Comparison of ENCODE assay signal across 8 cellular contexts in the genomic region with DNA sequence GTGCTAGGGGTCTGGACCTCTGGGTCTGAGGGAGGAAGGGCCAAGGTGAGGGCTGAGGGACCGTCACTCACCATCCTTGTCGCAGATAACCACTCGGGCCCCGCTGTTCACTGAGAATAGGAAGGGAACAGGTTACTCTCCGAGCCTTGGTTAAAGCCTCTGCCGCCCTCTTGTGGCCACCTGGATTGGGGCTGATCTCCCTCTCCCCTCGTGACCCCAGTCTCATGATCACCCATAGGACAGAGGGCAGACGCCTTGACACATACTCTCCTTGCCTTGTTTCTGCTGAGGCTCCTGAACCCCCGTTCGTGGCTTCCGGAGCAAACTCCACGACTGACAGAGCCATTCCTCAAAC. TPM values are rescaled to one million over a fixed set of nuclear protein-coding genes. Genes with fewer than 3 reads are reported as not detected.
DNase-seq lines count a peak whose midpoint lies in the region; ATAC-seq and TF ChIP-seq lines count a peak whose summit lies in the region.

No MANE protein-coding gene starts in this region.

- peak overlapping the region; percentile 78 to 88 for H3K4me3 Mint-ChIP-seq in H9

- H3K4me3 ChIP-seq in SU-DHL-6 (ENCODE audit: insufficient read depth, low read length, poor library complexity, severe bottlenecking) (peak overlapping the region; percentile 36), adipocyte (ENCODE audit: low read length) (peak overlapping the region; percentile 72), heart left ventricle (peak overlapping the region in 11 of 12 donors; percentile 2 to 57 (median 47)), transverse colon (peak overlapping the region; percentile 3 to 42 (median 20))

- peak overlapping the region; percentile 91 to 96 (median 94); a peak in 6 of 7 replicates for H3K27ac Mint-ChIP-seq in H9

- peaks cover 11 to 24% (median 15%) of the 10 kb centered on the region in 3 experiments for H3K36me3 Mint-ChIP-seq in H9 (ENCODE audit: insufficient read depth in 1 of 3, low read depth in 3 of 3)

- no peak overlapping the region for H3K56ac ChIP-seq in H9 (ENCODE audit: insufficient read length, low read depth, low read length)

- no peak overlapping the region for H3K4ac ChIP-seq in H9 (ENCODE audit: low read depth, low read length)

- H3K14ac ChIP-seq in H9 (ENCODE audit: insufficient read depth, low read length): no peak overlapping the region

- TF ChIP-seq CTCF in H9 (conservative IDR thresholded peaks at IDR 0.05) (peak; percentile 96), SU-DHL-6 (IDR thresholded peaks at IDR 0.05; ENCODE audit: insufficient read depth, low read length, poor library complexity, severe bottlenecking) (peak; percentile 77), heart left ventricle (IDR thresholded peaks at IDR 0.05) (peak; percentile 76 to 94 (median 88)), transverse colon (IDR thresholded peaks at IDR 0.05) (peak; percentile 82 to 97 (median 89))

- no peaks in the 10 kb centered on the region for H3K79me2 ChIP-seq in H9 (ENCODE audit: insufficient read depth, low read length)
- no peaks in the 10 kb centered on the region for H3K79me2 ChIP-seq in SU-DHL-6 (ENCODE audit: insufficient read depth, low read length)

- no peak overlapping the region for H2BK20ac ChIP-seq in H9 (ENCODE audit: low read depth, low read length, poor library complexity, severe bottlenecking)

- H2BK15ac ChIP-seq in H9 (ENCODE audit: low read depth, low read length): no peak overlapping the region

- no peak overlapping the region for H2BK12ac ChIP-seq in H9 (ENCODE audit: insufficient read length, low read depth, low read length)

- H4K20me1 ChIP-seq in H9 (ENCODE audit: control insufficient read depth, insufficient read depth, insufficient read length) (no peaks in the 10 kb centered on the region), SU-DHL-6 (ENCODE audit: low read depth, low read length) (no peaks in the 10 kb centered on the region)

- H4K5ac ChIP-seq in H9 (ENCODE audit: insufficient read length, low read depth, low read length): no peak overlapping the region

- no peak overlapping the region for H2AK5ac ChIP-seq in H9 (ENCODE audit: insufficient read length, low read length)

- no peaks in the 10 kb centered on the region for H3K9me2 ChIP-seq in SU-DHL-6 (replicated peaks; ENCODE audit: insufficient read depth, low read length)

- 0 out of 2 replicates have a peak, but pooled peaks cover 6% of the 10 kb centered on the region for H3F3A ChIP-seq in SU-DHL-6 (ENCODE audit: insufficient read depth)

- H3K27ac ChIP-seq in H9 (ENCODE audit: insufficient read length, low read depth, low read length): peak overlapping the region; percentile 41
- peak overlapping the region; percentile 40 for H3K27ac ChIP-seq in SU-DHL-6 (ENCODE audit: low read depth, low read length)
- H3K27ac ChIP-seq in heart left ventricle: peak overlapping the region in 7 of 12 donors; percentile 52 to 86 (median 69)
- peak overlapping the region; percentile 64 to 70 (median 68) for H3K27ac ChIP-seq in transverse colon

- peaks cover 8% of the 10 kb centered on the region for H3K23me2 ChIP-seq in H9 (ENCODE audit: insufficient read length, low read depth, low read length, poor library complexity, severe bottlenecking)

- intact Hi-C loops in heart left ventricle (cut with DNase I): loop anchor here in 9 of 10 donors (1.0 to 10.0 kb wide), 6 partner anchors 40 to 191 kb away; partner anchors contain the start of genes CA11 (in 6 of the 9) and NTN5 (in 4 of the 9)
- intact Hi-C loops in posterior cingulate gyrus (cut with DNase I): loop anchor here (1.0 kb wide), 1 partner anchor 40 kb away; no protein-coding TSS in a partner anchor
- intact Hi-C loops in transverse colon (cut with DNase I; ENCODE audit: low total_unique reads): loop anchor here (2.0 kb wide), 1 partner anchor 41 kb away; no protein-coding TSS in a partner anchor

- H3K4me2 ChIP-seq in H9 (ENCODE audit: insufficient read depth, insufficient read length, low read length): peak overlapping the region; percentile 75
- H3K4me2 ChIP-seq in SU-DHL-6 (ENCODE audit: low read depth, low read length, poor library complexity, severe bottlenecking): peak overlapping the region; percentile 63

- H3K4me1 ChIP-seq in H9 (ENCODE audit: insufficient read depth, low read length) (peaks cover 2% of the 10 kb centered on the region; the same call in 1 of the 2 replicates), adipocyte (ENCODE audit: control insufficient read depth, insufficient read depth, low read length) (peaks cover 14% of the 10 kb centered on the region), heart left ventricle (peaks cover 0 to 19% (median 10%) of the 10 kb centered on the region in 12 donors), transverse colon (peaks cover 0 to 19% (median 9%) of the 10 kb centered on the region in 4 donors)

- H3K4me1 Mint-ChIP-seq in H9: peaks cover 15% of the 10 kb centered on the region in 2 experiments

- no peak overlapping the region for H3K18ac ChIP-seq in H9 (ENCODE audit: insufficient read length, low read depth, low read length)

- no peak overlapping the region for H2BK5ac ChIP-seq in H9 (ENCODE audit: insufficient read length, low read length)

- ATAC-seq in heart left ventricle: peak; percentile 84 to 95 (median 94)

- in situ Hi-C loops in transverse colon (cut with MboI; ENCODE audit: low pct_ligation_motif_present in 1 of 4, low pct_unique_long_range_greater_than_20kb in 1 of 4, low sequenced_read_pairs in 3 of 4): loop anchor here in 2 of 4 donors (5.0 kb wide), 1 partner anchor 43 kb away; no protein-coding TSS in a partner anchor

- H3K36me3 ChIP-seq in SU-DHL-6 (ENCODE audit: low read length) (no peaks in the 10 kb centered on the region), adipocyte (ENCODE audit: control insufficient read depth, insufficient read depth, low read length, severe bottlenecking) (peaks cover 30% of the 10 kb centered on the region), heart left ventricle (peaks cover 0 to 14% (median 5%) of the 10 kb centered on the region in 9 donors), transverse colon (no peaks in the 10 kb centered on the region)

- H3K27me3 ChIP-seq in H9 (ENCODE audit: insufficient read depth, low read length): no peaks in the 10 kb centered on the region
- H3K27me3 ChIP-seq in SU-DHL-6 (ENCODE audit: low read length): no peaks in the 10 kb centered on the region
- H3K27me3 ChIP-seq in adipocyte (replicated peaks; ENCODE audit: control insufficient read depth, insufficient read depth, low read length): no peaks in the 10 kb centered on the region
- H3K27me3 ChIP-seq in heart left ventricle: peaks cover 0 to 4% (median 0%) of the 10 kb centered on the region in 9 donors
- H3K27me3 ChIP-seq in transverse colon: no peaks in the 10 kb centered on the region

- H3K9me3 Mint-ChIP-seq in H9: peaks cover 0 to 2% of the 10 kb centered on the region in 2 experiments; a peak in 1 of 5 replicates

- H3K23ac ChIP-seq in H9 (ENCODE audit: insufficient read length, low read depth, low read length): no peak overlapping the region

- TF ChIP-seq EP300 in transverse colon (IDR thresholded peaks at IDR 0.05; ENCODE audit: low read depth): no peak

- peak; percentile 96 for DNase-seq in DMS53 (lab: John Stamatoyannopoulos, UW)
- peak; percentile 95 for DNase-seq in H9
- peak; percentile 91 for DNase-seq in NCI-H128 (lab: John Stamatoyannopoulos, UW; ENCODE audit: unreplicated experiment)
- peak; percentile 95 for DNase-seq in adipocyte (ENCODE audit: low read depth)
- peak; percentile 88 to 95 (median 91) for DNase-seq in heart left ventricle
- peak; percentile 77 to 98 (median 93) for DNase-seq in posterior cingulate gyrus
- peak; percentile 96 for DNase-seq in transverse colon

- H3K9ac ChIP-seq in H9 (ENCODE audit: extremely low read depth, insufficient read length, low read length): peak overlapping the region; percentile 31
- H3K9ac ChIP-seq in SU-DHL-6 (ENCODE audit: low read length): peak overlapping the region; percentile 47
- H3K9ac ChIP-seq in adipocyte (ENCODE audit: low read length): peak overlapping the region; percentile 77

- H4K91ac ChIP-seq in H9 (ENCODE audit: insufficient read length, low read depth, low read length): no peak overlapping the region

- H3K79me1 ChIP-seq in H9 (ENCODE audit: insufficient read depth, low read depth, low read length, poor library complexity, severe bottlenecking): no peaks in the 10 kb centered on the region

- no peak overlapping the region for H2BK120ac ChIP-seq in H9 (ENCODE audit: low read depth, low read length, poor library complexity, severe bottlenecking)

- H2AFZ ChIP-seq in H9 (ENCODE audit: low read length) (no peak overlapping the region), SU-DHL-6 (ENCODE audit: low read depth, low read length, severe bottlenecking) (peak overlapping the region; percentile 93)

- no peak overlapping the region for H4K8ac ChIP-seq in H9 (replicated peaks; ENCODE audit: insufficient read length, low read depth, low read length)

- no peaks in the 10 kb centered on the region for H3K9me3 ChIP-seq in H9 (ENCODE audit: control insufficient read depth, low read depth, low read length)
- H3K9me3 ChIP-seq in SU-DHL-6 (ENCODE audit: insufficient read depth, low read length): no peaks in the 10 kb centered on the region
- H3K9me3 ChIP-seq in adipocyte (ENCODE audit: control insufficient read depth, low read length): no peaks in the 10 kb centered on the region
- no peaks in the 10 kb centered on the region for H3K9me3 ChIP-seq in heart left ventricle
- H3K9me3 ChIP-seq in transverse colon: no peaks in the 10 kb centered on the region

- H3T11ph ChIP-seq in H9 (ENCODE audit: low read length): no peak overlapping the region

- WGBS in H9 (ENCODE audit: extremely low coverage, insufficient read length, low lambda C conversion rate): no CpG with 5 or more reads among the region's 12 CpGs
- 0 to 9% (median 4%) methylated on average over 10 to 12 of the region's 12 CpGs for WGBS in heart left ventricle, 4 donors
- 1% methylated on average over 12 of the region's 12 CpGs; no CpG with 5 or more reads in 1 of the 2 donors for WGBS in transverse colon (ENCODE audit: low coverage in 1 of 2), 2 donors

- no peaks in the 10 kb centered on the region for H3K27me3 Mint-ChIP-seq in H9 (ENCODE audit: low read depth)

- TF ChIP-seq POLR2A in heart left ventricle (IDR thresholded peaks at IDR 0.05): no peak
- TF ChIP-seq POLR2A in transverse colon (IDR thresholded peaks at IDR 0.05): peak; percentile 28

RNA-seq across cellular contexts. Expression of gene HSD17B14, which starts 0.6 kb away (rescaled TPM):
- total RNA-seq in H9 (2021): 11.2 and 11.6 TPM in 2 replicates
- 1 to 10 TPM in 8 of 9 donors, not detected in 1; 1.2 to 5.4 (median 3.3) TPM for total RNA-seq in heart left ventricle
- polyA plus RNA-seq in heart left ventricle: 1 to 10 TPM; 1.6 to 2.7 TPM
- total RNA-seq in transverse colon: 10 to 100 TPM in 1 of 4 donors, 1 to 10 TPM in 3; 3.5 to 15.1 (median 5.4) TPM

RNA-seq across cellular contexts. Expression of gene BCAT2, which starts 24.9 kb away (rescaled TPM):
- 30.6 and 32.7 TPM in 2 replicates for total RNA-seq in H9 (2021)
- total RNA-seq in heart left ventricle: 100 to 1,000 TPM in 1 of 9 donors, 10 to 100 TPM in 8; 39.8 to 103 (median 61.7) TPM
- polyA plus RNA-seq in heart left ventricle: 10 to 100 TPM; 62.5 to 84.7 TPM
- total RNA-seq in transverse colon: 10 to 100 TPM; 32.4 to 51.5 (median 42.8) TPM

RNA-seq across cellular contexts. Expression of gene PLEKHA4, which starts 32.7 kb away (rescaled TPM):
- total RNA-seq in H9 (2021) (14.3 and 15.3 TPM in 2 replicates), heart left ventricle (10 to 100 TPM in 8 of 9 donors, 1 to 10 TPM in 1; 7.5 to 66.9 (median 24.8) TPM), transverse colon (10 to 100 TPM in 2 of 4 donors, 1 to 10 TPM in 2; 2.6 to 34.4 (median 10.3) TPM)
- polyA plus RNA-seq in heart left ventricle: 10 to 100 TPM; 28.6 to 32.0 TPM

RNA-seq across cellular contexts. Expression of gene PPP1R15A, which starts 36.5 kb away (rescaled TPM):
- 17.2 and 17.5 TPM in 2 replicates for total RNA-seq in H9 (2021)
- total RNA-seq in heart left ventricle: 10 to 100 TPM; 51.7 to 88.2 (median 62.6) TPM
- polyA plus RNA-seq in heart left ventricle: 100 to 1,000 TPM in 1 of 2 donors, 10 to 100 TPM in 1; 86.6 to 181 TPM
- 100 to 1,000 TPM in 1 of 4 donors, 10 to 100 TPM in 3; 49.4 to 109 (median 69.5) TPM for total RNA-seq in transverse colon

Comparison
In these comparisons a context has a peak if more than half of its experiments do, and no peak if none do; other contexts are left out.
1. Peak in every context shown above with its lines: DNase-seq, ATAC-seq, H3K4me3 ChIP-seq and H3K27ac ChIP-seq.
2. H3K4me3 ChIP-seq: peak in every context shown above with its lines; median percentile 72 in adipocyte; 47 in heart left ventricle; 36 in SU-DHL-6; 20 in transverse colon.